Comparison of ENCODE assay signal across 8 cellular contexts in genomic region chr2:61017556-61018318, GRCh38. TPM values are rescaled to one million over a fixed set of nuclear protein-coding genes. Genes with fewer than 3 reads are reported as not detected.
DNase-seq lines count a peak whose midpoint lies in the region; ATAC-seq, FAIRE-seq and TF ChIP-seq lines count a peak whose summit lies in the region.

Gene PEX13 (plus strand): TSS chr2:61017720. CDS start chr2:61017760, 40 bp downstream.
Gene PUS10 (minus strand): TSS chr2:61018255. CDS start chr2:61011890, 6,365 bp downstream.

- ATAC-seq in HG02970 (IDR thresholded peaks at IDR 0.05; ENCODE audit: low FRiP score, unreplicated experiment): peak; percentile 67
- peak; percentile 89 for ATAC-seq in activated B cell treated with CpG ODN at 0.5 μM for 24 hours (ENCODE audit: low read depth)

- DNase-seq in A673 (ENCODE audit: low spot score) (peak; percentile 48), GM18507 (ENCODE audit: extremely low spot score, insufficient read length, low read depth) (peak; percentile 65), NCI-H2107 (lab: John Stamatoyannopoulos, UW) (peak; percentile 54), activated B cell treated with CpG ODN at 0.5 μM for 24 hours (peak; percentile 62), chondrocyte (ENCODE audit: low spot score) (no peak)
- peak; percentile 38 to 65 (median 51) for DNase-seq in stimulated activated CD4-positive, alpha-beta T cell treated with anti-CD3 and anti-CD28 coated beads, Interleukin-1b, Interleukin-23, amount 100 ng/mL, for 24 hours (ENCODE audit: low read depth in 4 of 4, low spot score in 1 of 4)

- POLR2A ChIA-PET in A673 (lab: Charles Lee; ENCODE audit: low non-redundant PET): no interaction called here
- POLR2A ChIA-PET in activated B cell treated with CpG ODN at 0.5 μM for 24 hours (lab: Charles Lee): interaction anchor here (0.5 to 1.7 kb wide), 12 partner anchors 14 to 1022 kb away, joined by 3 to 9 read pairs (median 5); partner anchors contain the start of genes PAPOLG, SANBR and XPO1

- no peaks in the 10 kb centered on the region for H3K27me3 ChIP-seq in A673 (replicated peaks; ENCODE audit: insufficient read depth, low read depth, low read length, poor library complexity)
- no peaks in the 10 kb centered on the region for H3K27me3 ChIP-seq in layer of hippocampus (ENCODE audit: control insufficient read depth, insufficient read depth, low read length)

- H3K9me3 ChIP-seq in A673 (ENCODE audit: low read depth, low read length, poor library complexity, severe bottlenecking): no peaks in the 10 kb centered on the region

- CTCF ChIA-PET in A673 (lab: Charles Lee): no interaction called here
- CTCF ChIA-PET in activated B cell treated with CpG ODN at 0.5 μM for 24 hours (lab: Charles Lee): interaction anchor here (1.7 kb wide), 1 partner anchor 19 kb away, joined by 5 read pairs; no protein-coding TSS in a partner anchor

- TF ChIP-seq CTCF in A673 (conservative IDR thresholded peaks at IDR 0.05; ENCODE audit: low read depth, low read length) (no peak), activated B cell treated with CpG ODN at 0.5 μM for 24 hours (IDR thresholded peaks at IDR 0.05) (no peak), chondrocyte (IDR thresholded peaks at IDR 0.05) (peak; percentile 3)

- peaks cover 15% of the 10 kb centered on the region for H3K4me1 ChIP-seq in A673 (ENCODE audit: insufficient read depth, low read length, poor library complexity, severe bottlenecking)

- no peaks in the 10 kb centered on the region for H3K9me3 Mint-ChIP-seq in activated B cell treated with CpG ODN at 0.5 μM for 24 hours
- H3K9me3 Mint-ChIP-seq in chondrocyte (ENCODE audit: low read depth): peaks cover 8% of the 10 kb centered on the region

- peak within 1 kb of the TSS; percentile 98 for H3K27ac Mint-ChIP-seq in activated B cell treated with CpG ODN at 0.5 μM for 24 hours
- peak within 1 kb of the TSS; percentile 99 for H3K27ac Mint-ChIP-seq in chondrocyte (ENCODE audit: unreplicated experiment)

- peaks cover 31% of the 10 kb centered on the region for H3K4me1 Mint-ChIP-seq in activated B cell treated with CpG ODN at 0.5 μM for 24 hours
- H3K4me1 Mint-ChIP-seq in chondrocyte (ENCODE audit: low read depth): peaks cover 37% of the 10 kb centered on the region

- FAIRE-seq in GM18507 (lab: Jason Lieb, UNC): peak; percentile 77

- H3K27ac ChIP-seq in A673 (ENCODE audit: low read depth, low read length, poor library complexity, severe bottlenecking): peak within 1 kb of the TSS; percentile 93
- peak within 1 kb of the TSS; percentile 92 for H3K27ac ChIP-seq in layer of hippocampus (ENCODE audit: low read depth, low read length)

- no TSS peak for BruUV-seq in A673 (replicated peaks; lab: Mats Ljungman, UMichigan)

- H3K4me3 Mint-ChIP-seq in activated B cell treated with CpG ODN at 0.5 μM for 24 hours (peak within 1 kb of the TSS; percentile 99), chondrocyte (ENCODE audit: unreplicated experiment) (peak within 1 kb of the TSS; percentile 99)

- intact Hi-C loops in A673 (cut with micrococcal nuclease; ENCODE audit: unreplicated experiment): no loop called here
- intact Hi-C loops in activated B cell treated with CpG ODN at 0.5 μM for 24 hours (cut with micrococcal nuclease): loop anchor here (1.0 to 5.0 kb wide), 6 partner anchors 48 to 870 kb away; partner anchors contain the start of genes CCT4, SANBR and USP34

- H3K27me3 Mint-ChIP-seq in activated B cell treated with CpG ODN at 0.5 μM for 24 hours (no peaks in the 10 kb centered on the region), chondrocyte (ENCODE audit: low read depth) (no peaks in the 10 kb centered on the region)

- H3K36me3 Mint-ChIP-seq in activated B cell treated with CpG ODN at 0.5 μM for 24 hours (ENCODE audit: low read depth) (peaks cover 26% of the 10 kb centered on the region), chondrocyte (ENCODE audit: low read depth) (peaks cover 10% of the 10 kb centered on the region)

- H3K36me3 ChIP-seq in A673 (ENCODE audit: insufficient read depth, low read length, poor library complexity, severe bottlenecking): no peaks in the 10 kb centered on the region

- H3K4me3 ChIP-seq in A673 (ENCODE audit: low read depth, low read length, poor library complexity, severe bottlenecking): peak within 1 kb of the TSS; percentile 77

RNA-seq across cellular contexts. Expression of gene PEX13, which starts in this region (rescaled TPM):
- 20.7 and 22.5 TPM in 2 replicates for total RNA-seq in A673 (2021)
- total RNA-seq in activated B cell treated with CpG ODN at 0.5 μM for 24 hours: 14.4 and 17.8 TPM in 2 replicates
- total RNA-seq in chondrocyte: 22.6 to 25.0 TPM (median 23.0 TPM) in 3 replicates

RNA-seq across cellular contexts. Expression of gene PUS10, which starts in this region (rescaled TPM):
- total RNA-seq in A673 (2021) (4.2 and 5.2 TPM in 2 replicates), activated B cell treated with CpG ODN at 0.5 μM for 24 hours (7.0 and 7.8 TPM in 2 replicates), chondrocyte (5.1 to 7.9 TPM (median 5.7 TPM) in 3 replicates)
